11 cellular contexts compared by ENCODE assay signal in genomic region chr16:50203681-50204080, GRCh38. TPM values are rescaled to one million over a fixed set of nuclear protein-coding genes. Genes with fewer than 3 reads are reported as not detected.
DNase-seq lines count a peak whose midpoint lies in the region; ATAC-seq and TF ChIP-seq lines count a peak whose summit lies in the region.
"Had no signal": no experiment of that assay in that cellular context is flagged by ENCODE, and none has a peak within 500 bp of the region (broad histone marks: within the 10 kb centered on the region; RNA-seq: fewer than 3 reads in every experiment).

No MANE protein-coding gene starts in this region.

- no peak for DNase-seq in left ventricle myocardium inferior
- DNase-seq in Right ventricle myocardium inferior (ENCODE audit: missing footprints) = no peak
- no peak for DNase-seq in colonic mucosa
- DNase-seq in uterus = no peak
- DNase-seq in stimulated activated CD4-positive, alpha-beta T cell treated with anti-CD3 and anti-CD28 coated beads, Interleukin-4, amount 100 ng/mL, for 4 hours = no peak
- no peak for DNase-seq in foreskin melanocyte
- no peak for DNase-seq in SJCRH30
- DNase-seq: central memory CD4-positive, alpha-beta T cell; stimulated activated CD4-positive, alpha-beta T cell treated with anti-CD3 and anti-CD28 coated beads, Interleukin-15, amount 100 ng/mL, for 24 hours; T-helper 2 cell had no signal

- peaks cover 42% of the 10 kb centered on the region for H3K4me1 Mint-ChIP-seq in nephron

- H3K36me3 ChIP-seq in left ventricle myocardium inferior (no peaks in the 10 kb centered on the region), colonic mucosa (no peaks in the 10 kb centered on the region), uterus (no peaks in the 10 kb centered on the region), SJCRH30 (no peaks in the 10 kb centered on the region)

- H3K27me3 ChIP-seq in left ventricle myocardium inferior (ENCODE audit: low read depth) (no peaks in the 10 kb centered on the region), colonic mucosa (no peaks in the 10 kb centered on the region), uterus (no peaks in the 10 kb centered on the region), SJCRH30 (no peaks in the 10 kb centered on the region)

- H3K9me3 Mint-ChIP-seq in nephron = no peaks in the 10 kb centered on the region

- H3K9me3 ChIP-seq in left ventricle myocardium inferior (replicated peaks) = no peaks in the 10 kb centered on the region
- H3K9me3 ChIP-seq in colonic mucosa = no peaks in the 10 kb centered on the region
- H3K9me3 ChIP-seq in uterus = no peaks in the 10 kb centered on the region
- H3K9me3 ChIP-seq in SJCRH30 (replicated peaks) = no peaks in the 10 kb centered on the region

- TF ChIP-seq CTCF in left ventricle myocardium inferior (IDR thresholded peaks at IDR 0.05; ENCODE audit: borderline replicate concordance) (no peak), colonic mucosa (IDR thresholded peaks at IDR 0.05) (no peak), nephron (IDR thresholded peaks at IDR 0.05; ENCODE audit: unreplicated experiment in 3 of 3) (no peak), uterus (IDR thresholded peaks at IDR 0.05) (no peak)

- H3K4me1 ChIP-seq in left ventricle myocardium inferior (peaks cover 75% of the 10 kb centered on the region), colonic mucosa (peaks cover 9% of the 10 kb centered on the region), uterus (peaks cover 18 to 25% of the 10 kb centered on the region in 2 donors), SJCRH30 (peaks cover 30% of the 10 kb centered on the region)

- intact Hi-C loops in left ventricle myocardium inferior (cut with micrococcal nuclease) (loop anchor here (10.0 kb wide), 1 partner anchor 49 kb away; the partner anchor contains the start of gene TENT4B), Right ventricle myocardium inferior (cut with DNase I) (loop anchor here (2.0 kb wide), 1 partner anchor 51 kb away; the partner anchor contains the start of gene TENT4B), colonic mucosa (cut with DNase I) (no loop called here), uterus (cut with DNase I; ENCODE audit: low total_unique reads) (no loop called here)

- no peak overlapping the region for H3K4me3 ChIP-seq in left ventricle myocardium inferior
- H3K4me3 ChIP-seq in colonic mucosa = no peak overlapping the region
- H3K4me3 ChIP-seq in uterus = no peak overlapping the region
- H3K4me3 ChIP-seq in SJCRH30 = no peak overlapping the region

- no peak for ATAC-seq in Right ventricle myocardium inferior

- H3K4me3 Mint-ChIP-seq in nephron = no peak overlapping the region

- H3K27ac Mint-ChIP-seq in nephron = peak overlapping the region in 2 of 3 experiments; percentile 1 to 13

- H3K27ac ChIP-seq in left ventricle myocardium inferior (replicated peaks) (peak overlapping the region; percentile 62), colonic mucosa (peak overlapping the region; percentile 29), uterus (peak overlapping the region; percentile 76 to 87), SJCRH30 (no peak overlapping the region)

- no peaks in the 10 kb centered on the region for H3K27me3 Mint-ChIP-seq in nephron (ENCODE audit: low read depth)

- peaks cover 6% of the 10 kb centered on the region for H3K36me3 Mint-ChIP-seq in nephron (ENCODE audit: low read depth)

- peak overlapping the region in 1 of 2 donors; percentile 40 for H3K9ac ChIP-seq in colonic mucosa (ENCODE audit: low read depth in 2 of 2, low read length in 2 of 2)

- no peak for TF ChIP-seq POLR2A in uterus (IDR thresholded peaks at IDR 0.05)

RNA-seq across cellular contexts. Expression of gene TENT4B, which starts 50.6 kb away (rescaled TPM):
- total RNA-seq in left ventricle myocardium inferior (7.5 TPM), Right ventricle myocardium inferior (7.8 TPM), colonic mucosa (10 to 100 TPM; 13.5 to 15.6 TPM), uterus (10 to 100 TPM in 2 of 4 donors, 1 to 10 TPM in 2; 5.9 to 24.7 (median 12.7) TPM)
- total RNA-seq in SJCRH30 (2014; rRNA removed; shearing (Covaris generic)) = 9.6 and 12.4 TPM in 2 replicates

Comparison
In these comparisons a context has a peak if more than half of its experiments do, and no peak if none do; other contexts are left out.
1. intact Hi-C loops: an anchor here in left ventricle myocardium inferior (10.0 kb wide) and Right ventricle myocardium inferior (2.0 kb wide); none called in colonic mucosa and uterus.